In genomic region chr3:153066983-153067382, GRCh38 we compare ENCODE assay signal across 16 cellular contexts.
DNase-seq lines count a peak whose midpoint lies in the region; ATAC-seq and TF ChIP-seq lines count a peak whose summit lies in the region.
"Had no signal": no experiment of that assay in that cellular context is flagged by ENCODE, and none has a peak within 500 bp of the region (broad histone marks: within the 10 kb centered on the region; RNA-seq: fewer than 3 reads in every experiment).

No MANE protein-coding gene starts in this region.

- H3K9me3 ChIP-seq in esophagus muscularis mucosa (no peaks in the 10 kb centered on the region), upper lobe of right lung (no peaks in the 10 kb centered on the region)

- 93% methylated on average over 12 of the region's 12 CpGs for WGBS in esophagus muscularis mucosa

- peak; percentile 55 for DNase-seq in esophagus muscularis mucosa (ENCODE audit: extremely low spot score)
- DNase-seq in nephron progenitor cell, result no peak
- DNase-seq in upper lobe of right lung, result no peak
- no peak for DNase-seq in GM10266 (ENCODE audit: extremely low spot score)
- DNase-seq: C1 segment of cervical spinal cord; Calu3; CD4-positive, alpha-beta memory T cell; COR-L47; DMS53; DMS79 treated with DMSO at 0.1 percent for 48 hours; GF-D8; H9 had no signal

- no peaks in the 10 kb centered on the region for H3K9me3 Mint-ChIP-seq in dendritic cell treated with granulocyte-macrophage colony-stimulating factor and Interleukin-4, amounts not matched to agents 40 ng/mL and 50 ng/mL, for 4 days
- no peaks in the 10 kb centered on the region for H3K9me3 Mint-ChIP-seq in nephron progenitor cell
- H3K9me3 Mint-ChIP-seq: CD4-positive, alpha-beta memory T cell; GM23338; H9 had no signal

- intact Hi-C loops in dendritic cell treated with granulocyte-macrophage colony-stimulating factor and Interleukin-4, amounts not matched to agents 40 ng/mL and 50 ng/mL, for 4 days (cut with micrococcal nuclease), result loop anchor here (10.0 kb wide), 1 partner anchor 58 kb away; no protein-coding TSS in a partner anchor
- intact Hi-C loops in esophagus muscularis mucosa (cut with DNase I), result no loop called here
- intact Hi-C loops in upper lobe of right lung (cut with DNase I), result no loop called here

- H3K27ac ChIP-seq in esophagus muscularis mucosa (replicated peaks in 1 of 4) (no peak overlapping the region), upper lobe of right lung (no peak overlapping the region)

- H3K27me3 ChIP-seq in esophagus muscularis mucosa (no peaks in the 10 kb centered on the region), upper lobe of right lung (no peaks in the 10 kb centered on the region)

- H3K27me3 Mint-ChIP-seq in dendritic cell treated with granulocyte-macrophage colony-stimulating factor and Interleukin-4, amounts not matched to agents 40 ng/mL and 50 ng/mL, for 4 days, result no peaks in the 10 kb centered on the region
- H3K27me3 Mint-ChIP-seq in nephron progenitor cell (ENCODE audit: low read depth, poor library complexity), result no peaks in the 10 kb centered on the region
- H3K27me3 Mint-ChIP-seq: CD4-positive, alpha-beta memory T cell had no signal

- no peaks in the 10 kb centered on the region for H3K36me3 Mint-ChIP-seq in dendritic cell treated with granulocyte-macrophage colony-stimulating factor and Interleukin-4, amounts not matched to agents 40 ng/mL and 50 ng/mL, for 4 days (ENCODE audit: low read depth)
- H3K36me3 Mint-ChIP-seq in nephron progenitor cell (ENCODE audit: low read depth), result no peaks in the 10 kb centered on the region
- H3K36me3 Mint-ChIP-seq: CD4-positive, alpha-beta memory T cell had no signal

- TF ChIP-seq POLR2A in esophagus muscularis mucosa (IDR thresholded peaks at IDR 0.05; ENCODE audit: low read depth), result no peak
- TF ChIP-seq POLR2A in GM18505 (IDR thresholded peaks at IDR 0.05; ENCODE audit: borderline replicate concordance, extremely low read depth, insufficient read depth, insufficient read length), result no peak

- ATAC-seq in upper lobe of right lung (peak; percentile 72), GM18505 (IDR thresholded peaks at IDR 0.05; ENCODE audit: unreplicated experiment) (no peak)
- ATAC-seq: GM23338, HCT116 had no signal

- peak overlapping the region; percentile 12 for H3K27ac Mint-ChIP-seq in dendritic cell treated with granulocyte-macrophage colony-stimulating factor and Interleukin-4, amounts not matched to agents 40 ng/mL and 50 ng/mL, for 4 days
- H3K27ac Mint-ChIP-seq in nephron progenitor cell, result peak overlapping the region; percentile 15
- H3K27ac Mint-ChIP-seq: GM23338, H9 had no signal

- H3K36me3 ChIP-seq in esophagus muscularis mucosa, result no peaks in the 10 kb centered on the region
- no peaks in the 10 kb centered on the region for H3K36me3 ChIP-seq in upper lobe of right lung

- H3K4me3 ChIP-seq in esophagus muscularis mucosa, result no peak overlapping the region
- H3K4me3 ChIP-seq in upper lobe of right lung, result no peak overlapping the region
- H3K4me3 ChIP-seq: GM23338 had no signal

- peaks cover 17% of the 10 kb centered on the region for H3K4me1 Mint-ChIP-seq in dendritic cell treated with granulocyte-macrophage colony-stimulating factor and Interleukin-4, amounts not matched to agents 40 ng/mL and 50 ng/mL, for 4 days (ENCODE audit: low read depth)
- no peaks in the 10 kb centered on the region for H3K4me1 Mint-ChIP-seq in nephron progenitor cell
- H3K4me1 Mint-ChIP-seq: GM23338, H9 had no signal

- H3K4me1 ChIP-seq in esophagus muscularis mucosa, result no peaks in the 10 kb centered on the region
- H3K4me1 ChIP-seq in upper lobe of right lung, result no peaks in the 10 kb centered on the region

- TF ChIP-seq CTCF in esophagus muscularis mucosa (IDR thresholded peaks at IDR 0.05), result no peak
- TF ChIP-seq CTCF in nephron progenitor cell (IDR thresholded peaks at IDR 0.05), result no peak
- no peak for TF ChIP-seq CTCF in upper lobe of right lung (IDR thresholded peaks at IDR 0.05)
- TF ChIP-seq CTCF in GM10266 (IDR thresholded peaks at IDR 0.05; ENCODE audit: control insufficient read depth, insufficient read depth, low read depth, missing control alignments), result no peak

- H3K4me3 Mint-ChIP-seq in dendritic cell treated with granulocyte-macrophage colony-stimulating factor and Interleukin-4, amounts not matched to agents 40 ng/mL and 50 ng/mL, for 4 days, result no peak overlapping the region
- no peak overlapping the region for H3K4me3 Mint-ChIP-seq in nephron progenitor cell
- H3K4me3 Mint-ChIP-seq: CD4-positive, alpha-beta memory T cell; GM23338; H9 had no signal

- TF ChIP-seq EP300 in esophagus muscularis mucosa (IDR thresholded peaks at IDR 0.05), result no peak
